In genomic region chr1:159187647-159188374, GRCh38 we compare ENCODE assay signal across 9 cellular contexts. TPM values are rescaled to one million over a fixed set of nuclear protein-coding genes. Genes with fewer than 3 reads are reported as not detected.
DNase-seq lines count a peak whose midpoint lies in the region; ATAC-seq, FAIRE-seq and TF ChIP-seq lines count a peak whose summit lies in the region.
"Had no signal": no experiment of that assay in that cellular context is flagged by ENCODE, and none has a peak within 500 bp of the region (broad histone marks: within the 10 kb centered on the region; RNA-seq: fewer than 3 reads in every experiment).

No MANE protein-coding gene starts in this region.

- SMC1A ChIA-PET in GM12878 (lab: Charles Lee; ENCODE audit: uncharacterized antibody, unreplicated experiment) = interaction anchor here (0.7 to 1.1 kb wide), 2 partner anchors 10 to 20 kb away, joined by 3 read pairs; no protein-coding TSS in a partner anchor

- TF ChIP-seq POLR2A in GM12878 (IDR thresholded peaks at IDR 0.05; ENCODE audit: low read depth, low read length) = no peak

- DNase-seq in GM12878 (ENCODE audit: low read depth, low spot score) (no peak), smooth muscle cell (lab: John Stamatoyannopoulos, UW; ENCODE audit: unreplicated experiment) (no peak), GF-D8 (lab: John Stamatoyannopoulos, UW) (no peak), left lobe of liver (ENCODE audit: low spot score) (no peak)

- POLR2A ChIA-PET in GM12878 (lab: Charles Lee) = interaction anchor here (0.5 to 0.9 kb wide), 3 partner anchors 10 to 56 kb away, joined by 3 to 7 read pairs (median 4); no protein-coding TSS in a partner anchor

- H3K4me3 ChIP-seq in GM12878 (no peak overlapping the region), iPS-20b (ENCODE audit: low read length) (peak overlapping the region; percentile 86), smooth muscle cell (peak overlapping the region; percentile 53)

- CTCF ChIA-PET in GM12878 (lab: Yijun Ruan, JAX) = interaction anchor here (1.0 to 1.5 kb wide), 3 partner anchors 9 to 55 kb away, joined by 3 to 5 read pairs (median 3); no protein-coding TSS in a partner anchor

- no peak overlapping the region for H2AFZ ChIP-seq in GM12878 (ENCODE audit: control insufficient read depth, low read depth, low read length)
- peak overlapping the region; percentile 93 for H2AFZ ChIP-seq in smooth muscle cell (ENCODE audit: low read depth)

- H3F3A ChIP-seq in smooth muscle cell (ENCODE audit: low read depth) = no peaks in the 10 kb centered on the region

- H3K9me3 ChIP-seq in GM12878 (replicated peaks; ENCODE audit: control insufficient read depth, insufficient read depth, low read length) (no peaks in the 10 kb centered on the region), iPS-20b (ENCODE audit: insufficient read depth, low read depth, low read length) (no peaks in the 10 kb centered on the region), smooth muscle cell (replicated peaks; ENCODE audit: low read depth) (no peaks in the 10 kb centered on the region)

- H3K27me3 ChIP-seq in GM12878 (replicated peaks in 1 of 2; ENCODE audit: control insufficient read depth in 2 of 2, insufficient read depth in 2 of 2, low read length in 1 of 2) (peaks cover 4 to 6% of the 10 kb centered on the region in 2 experiments; a peak in 2 of 4 replicates), iPS-20b (ENCODE audit: insufficient read depth, low read length) (peaks cover 11% of the 10 kb centered on the region), smooth muscle cell (ENCODE audit: low read depth) (peaks cover 12% of the 10 kb centered on the region)

- TF ChIP-seq RAD21 in GM12878 (IDR thresholded peaks at IDR 0.05; ENCODE audit: insufficient read depth, low read depth, low read length) = no peak

- H3K36me3 ChIP-seq in GM12878 (ENCODE audit: control insufficient read depth in 2 of 2, insufficient read depth in 2 of 2, low read length in 1 of 2) = no peaks in the 10 kb centered on the region
- H3K36me3 ChIP-seq in iPS-20b (ENCODE audit: insufficient read depth, low read depth, low read length) = no peaks in the 10 kb centered on the region
- no peaks in the 10 kb centered on the region for H3K36me3 ChIP-seq in smooth muscle cell (ENCODE audit: low read depth)

- H3K27ac ChIP-seq in GM12878 (ENCODE audit: control insufficient read depth, insufficient read depth) (no peak overlapping the region), iPS-20b (ENCODE audit: low read length) (peak overlapping the region; percentile 86), smooth muscle cell (ENCODE audit: low read depth) (no peak overlapping the region)
- H3K27ac ChIP-seq: epithelial cell of prostate had no signal

- FAIRE-seq in GM12878 (lab: Jason Lieb, UNC) = no peak

- H3K9ac ChIP-seq in GM12878 (ENCODE audit: control insufficient read depth, insufficient read depth, low read length) = no peak overlapping the region
- peak overlapping the region; percentile 75 for H3K9ac ChIP-seq in iPS-20b (ENCODE audit: low read depth, low read length)
- H3K9ac ChIP-seq in smooth muscle cell (ENCODE audit: low read depth) = no peak overlapping the region

- no peak overlapping the region for H3K4me2 ChIP-seq in GM12878 (ENCODE audit: control insufficient read depth, insufficient read depth)
- peak overlapping the region; percentile 88 for H3K4me2 ChIP-seq in smooth muscle cell

- no peaks in the 10 kb centered on the region for H3K79me2 ChIP-seq in GM12878 (ENCODE audit: control insufficient read depth, insufficient read depth, low read length)
- H3K79me2 ChIP-seq in smooth muscle cell (ENCODE audit: low read depth) = no peaks in the 10 kb centered on the region

- 4% methylated on average over 11 of the region's 14 CpGs for WGBS in GM12878 (ENCODE audit: insufficient coverage, insufficient replicate concordance, low lambda C conversion rate, missing lambda C conversion rate)
- WGBS in smooth muscle cell (ENCODE audit: low lambda C conversion rate) = 6% methylated on average over 12 of the region's 14 CpGs

- TF ChIP-seq CTCF in GM12878 (IDR thresholded peaks at IDR 0.05 in 2 of 3, conservative IDR thresholded peaks at IDR 0.05 in 1 of 3; ENCODE audit: control insufficient read depth in 2 of 3, extremely low read depth in 1 of 3, insufficient read depth in 1 of 3, low read depth in 3 of 3, low read length in 3 of 3) (no peak), smooth muscle cell (IDR thresholded peaks at IDR 0.05; ENCODE audit: borderline replicate concordance, insufficient read depth, poor library complexity, severe bottlenecking) (no peak)

- RAD21 ChIA-PET in GM12878 (lab: Charles Lee; ENCODE audit: unreplicated experiment) = interaction anchor here (1.1 kb wide), 1 partner anchor 22 kb away, joined by 3 read pairs; no protein-coding TSS in a partner anchor

- no TSS peak for BruUV-seq in GM12878 (replicated peaks; lab: Mats Ljungman, UMichigan)

- H4K20me1 ChIP-seq in GM12878 (ENCODE audit: control insufficient read depth, insufficient read depth) (no peaks in the 10 kb centered on the region), smooth muscle cell (ENCODE audit: low read depth) (no peaks in the 10 kb centered on the region)

- in situ Hi-C loops in GM12878 (cut with MboI) = no loop called here

- no peak for TF ChIP-seq EP300 in GM12878 (IDR thresholded peaks at IDR 0.05; ENCODE audit: borderline replicate concordance in 1 of 2, control insufficient read depth in 1 of 2, low read depth in 2 of 2, low read length in 2 of 2)

- ATAC-seq in GM21717 (IDR thresholded peaks at IDR 0.05; ENCODE audit: unreplicated experiment) (peak; percentile 17), GM12878 (peak; percentile 40), HG03196 (IDR thresholded peaks at IDR 0.05; ENCODE audit: unreplicated experiment) (no peak), left lobe of liver (no peak), GM18517 (IDR thresholded peaks at IDR 0.05; ENCODE audit: unreplicated experiment) (no peak)

- H3K4me1 ChIP-seq in GM12878 (ENCODE audit: control insufficient read depth, insufficient read depth, low read length) (no peaks in the 10 kb centered on the region), iPS-20b (ENCODE audit: insufficient read depth, low read length) (peaks cover 12% of the 10 kb centered on the region; the same call in 1 of the 2 replicates), smooth muscle cell (ENCODE audit: low read depth) (peaks cover 9% of the 10 kb centered on the region)

- intact Hi-C loops in GM12878 (cut with micrococcal nuclease; ENCODE audit: unreplicated experiment) = no loop called here

TF ChIP-seq in GM12878, 131 proteins besides CTCF, POLR2A, EP300 and RAD21 (continues in another document):
- TF ChIP-seq SREBF2 (IDR thresholded peaks at IDR 0.05; ENCODE audit: low read length) (no peak), EZH2 (IDR thresholded peaks at IDR 0.05; ENCODE audit: borderline replicate concordance, control insufficient read depth, low read depth, low read length) (no peak), NFXL1 (IDR thresholded peaks at IDR 0.05; ENCODE audit: borderline replicate concordance) (no peak), RCOR1 (conservative IDR thresholded peaks at IDR 0.05; ENCODE audit: low read depth, low read length) (no peak), SMAD1 (IDR thresholded peaks at IDR 0.05; ENCODE audit: low read depth, partially characterized antibody) (no peak)

RNA-seq across cellular contexts. Expression of gene CADM3, which starts 16.4 kb away (rescaled TPM):
- 0.34 and 0.42 TPM in 2 replicates for total RNA-seq in GM12878 (2013; cell fraction: nucleolus; rRNA removed)
- total RNA-seq in GM12878 (2014; rRNA removed) (not detected in 2 replicates), GM12878 (2014; rRNA removed; fragmentation: Illumina TruSeq; extraction: Trizol) (not detected in 2 replicates), GM12878 (2021) (not detected in 2 replicates), smooth muscle cell (0.54 and 0.90 TPM in 2 replicates), left lobe of liver (0.20 TPM)
- 0.34 TPM for polyA plus RNA-seq in GM12878 (2011; ENCODE audit: low read depth)
- polyA plus RNA-seq in GM12878 (2011; rRNA removed) (0.27 and 0.37 TPM in 2 replicates), GM12878 (2014; fragmentation: Illumina TruSeq; extraction: Trizol) (not detected in 2 replicates), GM12878 (2014; fragmentation: Nextera tagmentation; extraction: Ambion mirVana) (not detected), GM12878 (2014; rRNA removed) (0.01 and 0.04 TPM in 2 replicates), GM12878 (2016; fragmentation: Nextera tagmentation; extraction: Ambion mirVana) (not detected), smooth muscle cell (0.74 and 1.2 TPM in 2 replicates)
- 0.18 and 0.22 TPM in 2 replicates for polyA plus RNA-seq in GM12878 (2011; cell fraction: cytosol; rRNA removed)
- 0.39 and 0.79 TPM in 2 replicates for polyA plus RNA-seq in GM12878 (2011; cell fraction: nucleus; rRNA removed)
- polyA plus RNA-seq in GM12878 (2012) = 0.10 and 0.18 TPM in 2 replicates
- 0.15 and 0.37 TPM in 2 replicates for polyA minus RNA-seq in GM12878 (2011; rRNA and poly(A)+ RNA removed)
- polyA minus RNA-seq in GM12878 (2011; cell fraction: cytosol; rRNA and poly(A)+ RNA removed) = not detected in 2 replicates
- 0.10 and 0.12 TPM in 2 replicates for polyA minus RNA-seq in GM12878 (2011; cell fraction: nucleus; rRNA and poly(A)+ RNA removed)

RNA-seq across cellular contexts. Expression of gene ACKR1, which starts 16.9 kb away (rescaled TPM):
- total RNA-seq in GM12878 (2013; cell fraction: nucleolus; rRNA removed) = not detected in 2 replicates
- total RNA-seq in GM12878 (2014; rRNA removed) (0.06 and 0.38 TPM in 2 replicates), GM12878 (2014; rRNA removed; fragmentation: Illumina TruSeq; extraction: Trizol) (0.09 and 0.14 TPM in 2 replicates), GM12878 (2021) (0.35 and 0.38 TPM in 2 replicates), smooth muscle cell (0.04 TPM in 1 of 2 replicates, not detected in the other), left lobe of liver (0.43 TPM)
- 1.5 TPM for polyA plus RNA-seq in GM12878 (2011; ENCODE audit: low read depth)
- polyA plus RNA-seq in GM12878 (2011; rRNA removed) (0.58 and 0.99 TPM in 2 replicates), GM12878 (2014; fragmentation: Illumina TruSeq; extraction: Trizol) (0.16 TPM in 1 of 2 replicates, not detected in the other), GM12878 (2014; fragmentation: Nextera tagmentation; extraction: Ambion mirVana) (under 1 TPM in 1 of 2 experiments, not detected in 1; 0.62 TPM), GM12878 (2014; rRNA removed) (0.18 and 0.19 TPM in 2 replicates), GM12878 (2016; fragmentation: Nextera tagmentation; extraction: Ambion mirVana) (1 to 10 TPM; 1.4 to 1.8 TPM), smooth muscle cell (0.25 TPM in 1 of 2 replicates, not detected in the other)
- polyA plus RNA-seq in GM12878 (2011; cell fraction: cytosol; rRNA removed) = 1.5 and 1.6 TPM in 2 replicates
- 1.6 and 2.1 TPM in 2 replicates for polyA plus RNA-seq in GM12878 (2011; cell fraction: nucleus; rRNA removed)
- polyA plus RNA-seq in GM12878 (2012) = 1.3 and 1.7 TPM in 2 replicates
- polyA minus RNA-seq in GM12878 (2011; rRNA and poly(A)+ RNA removed) = 1.2 TPM in 2 replicates
- polyA minus RNA-seq in GM12878 (2011; cell fraction: cytosol; rRNA and poly(A)+ RNA removed) = not detected in 2 replicates
- 0.85 and 1.3 TPM in 2 replicates for polyA minus RNA-seq in GM12878 (2011; cell fraction: nucleus; rRNA and poly(A)+ RNA removed)

Comparison
In these comparisons a context has a peak if more than half of its experiments do, and no peak if none do; other contexts are left out.
1. ATAC-seq: peak in GM21717 (single experiment) and GM12878 (single experiment); none in HG03196 (single experiment), left lobe of liver (single experiment) and GM18517 (single experiment).